In the genomic region with DNA sequence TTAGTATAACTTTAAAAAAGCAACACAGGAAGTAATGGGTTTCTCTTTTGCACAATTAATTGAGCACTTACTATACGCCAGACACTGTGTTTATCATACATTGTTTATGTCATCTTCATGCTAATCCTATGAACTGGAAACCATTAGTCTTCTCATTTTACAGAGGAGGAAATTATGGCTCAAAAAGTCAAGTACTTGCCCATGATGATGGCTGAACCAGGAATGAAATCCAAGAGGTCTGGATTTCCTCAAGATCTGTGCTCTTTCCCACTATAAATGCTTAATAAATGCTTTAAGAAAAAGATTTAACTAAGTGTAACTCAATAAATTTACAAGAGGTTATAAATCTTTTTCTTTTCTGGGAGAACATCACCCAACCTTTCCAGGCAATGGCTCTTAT, we compare ENCODE assay signal across 28 cellular contexts.
"Had no signal": no experiment of that assay in that cellular context is flagged by ENCODE, and none has a peak within 500 bp of the region (broad histone marks: within the 10 kb centered on the region; RNA-seq: fewer than 3 reads in every experiment).

No MANE protein-coding gene starts in this region.

- H3K27ac ChIP-seq: colonic mucosa, coronary artery, dorsolateral prefrontal cortex, epithelial cell of prostate, esophagus muscularis mucosa, esophagus squamous epithelium, foreskin keratinocyte, gastrocnemius medialis, gastroesophageal sphincter, heart left ventricle, heart right ventricle had no signal

- DNase-seq: colonic mucosa; cortex of kidney; dermis blood vessel endothelial cell; dorsolateral prefrontal cortex; effector CD4-positive, alpha-beta T cell; effector CD8-positive, alpha-beta T cell; effector memory CD4-positive, alpha-beta T cell; effector memory CD8-positive, alpha-beta T cell; endodermal cell; erythroblast; esophagus squamous epithelium; foreskin fibroblast; foreskin keratinocyte; foreskin melanocyte; gastrocnemius medialis; glutamatergic neuron; head of caudate nucleus; heart left ventricle; heart right ventricle had no signal

- H3K4me3 ChIP-seq: colonic mucosa, coronary artery, dorsolateral prefrontal cortex, esophagus muscularis mucosa, esophagus squamous epithelium, gastrocnemius medialis, gastroesophageal sphincter, heart left ventricle, heart right ventricle had no signal

- ATAC-seq: effector memory CD8-positive, alpha-beta T cell; esophagus mucosa; foreskin keratinocyte; gastrocnemius medialis; gastroesophageal sphincter; heart left ventricle; heart right ventricle had no signal

- H3K36me3 ChIP-seq: colonic mucosa, esophagus muscularis mucosa, esophagus squamous epithelium, gastrocnemius medialis, gastroesophageal sphincter, heart left ventricle, heart right ventricle had no signal

- H3K27me3 ChIP-seq: colonic mucosa, esophagus muscularis mucosa, esophagus squamous epithelium, foreskin keratinocyte, gastrocnemius medialis, heart left ventricle, heart right ventricle had no signal

- FAIRE-seq: colon, endometrium, endothelial cell of umbilical vein, frontal cortex had no signal

- H3K4me1 ChIP-seq: colonic mucosa, esophagus muscularis mucosa, esophagus squamous epithelium, foreskin keratinocyte, gastrocnemius medialis, gastroesophageal sphincter, heart left ventricle, heart right ventricle had no signal

- H3K9me3 ChIP-seq: colonic mucosa, esophagus muscularis mucosa, esophagus squamous epithelium, gastrocnemius medialis, gastroesophageal sphincter, heart left ventricle, heart right ventricle had no signal
